17 cellular contexts compared by ENCODE assay signal in genomic region chr14:105602799-105603763, GRCh38.
A peak's percentile ranks its signal among the peaks of the same experiment; 100 is the strongest.
DNase-seq lines count a peak whose midpoint lies in the region; ATAC-seq, FAIRE-seq and TF ChIP-seq lines count a peak whose summit lies in the region.
"Had no signal": no experiment of that assay in that cellular context is flagged by ENCODE, and none has a peak within 500 bp of the region (broad histone marks: within the 10 kb centered on the region; RNA-seq: fewer than 3 reads in every experiment).

No MANE protein-coding gene starts in this region.

- no peaks in the 10 kb centered on the region for H3K9me2 ChIP-seq in HCT116 (ENCODE audit: insufficient read depth)

- no peaks in the 10 kb centered on the region for H4K20me1 ChIP-seq in HCT116 (ENCODE audit: insufficient read depth)
- no peaks in the 10 kb centered on the region for H4K20me1 ChIP-seq in K562 (replicated peaks; ENCODE audit: control insufficient read depth, insufficient read depth, low read length)

- H3K27me3 ChIP-seq in HCT116 (ENCODE audit: insufficient read depth, low read length) (no peaks in the 10 kb centered on the region), K562 (ENCODE audit: control insufficient read depth in 2 of 2, insufficient read depth in 2 of 2, low read length in 2 of 2) (no peaks in the 10 kb centered on the region), WERI-Rb-1 (ENCODE audit: insufficient read depth, low read depth, severe bottlenecking) (peaks cover 6% of the 10 kb centered on the region)
- H3K27me3 ChIP-seq: BE2C had no signal

- 34% methylated on average over 5 of the region's 6 CpGs for WGBS in K562 (ENCODE audit: insufficient coverage, low coverage, missing lambda C conversion rate)

- H3K79me2 ChIP-seq in HCT116 (ENCODE audit: insufficient read depth, low read length) (no peaks in the 10 kb centered on the region), K562 (ENCODE audit: control insufficient read depth, insufficient read depth, low read length) (no peaks in the 10 kb centered on the region)

- H3K27ac ChIP-seq in C4-2B (peak overlapping the region; percentile 86), HCT116 (ENCODE audit: low read depth, low read length) (no peak overlapping the region), K562 (ENCODE audit: extremely low read depth, low read depth, low read length) (peak overlapping the region; percentile 51; the same call in 2 of the 3 replicates), WERI-Rb-1 (no peak overlapping the region)
- H3K27ac ChIP-seq: heart right ventricle, SJCRH30 had no signal

- FAIRE-seq in K562 (lab: Jason Lieb, UNC): no peak
- FAIRE-seq: islet of Langerhans had no signal

- ATAC-seq in HCT116 (peak; percentile 53), K562 (peak; percentile 75), mucosa of descending colon (peak; percentile 57), HG03097 (IDR thresholded peaks at IDR 0.05; ENCODE audit: low FRiP score, unreplicated experiment) (no peak)

- no peaks in the 10 kb centered on the region for H3K9me1 ChIP-seq in K562 (ENCODE audit: control insufficient read depth, insufficient read depth, low read length)

- CTCF ChIA-PET in HCT116 (lab: Charles Lee) (no interaction called here), K562 (lab: Yijun Ruan, JAX; ENCODE audit: low intra/inter-chr PET ratio) (no interaction called here)

- H2AFZ ChIP-seq in HCT116 (ENCODE audit: low read depth, low read length, poor library complexity, severe bottlenecking) (no peak overlapping the region), K562 (ENCODE audit: low read depth, low read length) (no peak overlapping the region)

- no peak for TF ChIP-seq RAD21 in HCT116 (IDR thresholded peaks at IDR 0.05; ENCODE audit: low read depth)
- no peak for TF ChIP-seq RAD21 in K562 (CRISPR knock-in tag; conservative IDR thresholded peaks at IDR 0.05 in 1 of 2, IDR thresholded peaks at IDR 0.05 in 1 of 2)

- H3K4me1 ChIP-seq in HCT116 (ENCODE audit: control insufficient read depth in 1 of 2, insufficient read depth in 2 of 2, low read length in 2 of 2) (peaks cover 0 to 18% of the 10 kb centered on the region in 2 experiments; a peak in 3 of 4 replicates), K562 (replicated peaks in 1 of 2; ENCODE audit: control insufficient read depth in 2 of 2, insufficient read depth in 2 of 2, low read length in 2 of 2) (peaks cover 6 to 34% of the 10 kb centered on the region in 2 experiments; a peak in 4 of 5 replicates), mucosa of descending colon (ENCODE audit: low read depth) (no peaks in the 10 kb centered on the region)
- H3K4me1 ChIP-seq: BE2C, heart right ventricle, SJCRH30 had no signal

- no peak overlapping the region for H3K4me3 ChIP-seq in HCT116 (replicated peaks in 1 of 2; ENCODE audit: low read depth in 1 of 2, low read length in 2 of 2)
- H3K4me3 ChIP-seq in K562: no peak overlapping the region
- no peak overlapping the region for H3K4me3 ChIP-seq in mucosa of descending colon
- H3K4me3 ChIP-seq in WERI-Rb-1 (ENCODE audit: low read depth, low read length): no peak overlapping the region
- H3K4me3 ChIP-seq: heart right ventricle, SJCRH30 had no signal

- in situ Hi-C loops in K562 (cut with MboI): loop anchor here (5.0 kb wide), 1 partner anchor 119 kb away; no protein-coding TSS in a partner anchor

- intact Hi-C loops in HCT116 (cut with micrococcal nuclease): no loop called here
- intact Hi-C loops in K562 (cut with micrococcal nuclease): no loop called here
- intact Hi-C loops in mucosa of descending colon (cut with DNase I, micrococcal nuclease): no loop called here

- no peaks in the 10 kb centered on the region for H3K36me3 ChIP-seq in HCT116 (ENCODE audit: control insufficient read depth in 1 of 2, insufficient read depth in 2 of 2, low read length in 2 of 2)
- H3K36me3 ChIP-seq in K562 (ENCODE audit: control insufficient read depth, insufficient read depth, low read length): no peaks in the 10 kb centered on the region
- H3K36me3 ChIP-seq in mucosa of descending colon (ENCODE audit: low read depth): no peaks in the 10 kb centered on the region
- H3K36me3 ChIP-seq in WERI-Rb-1: no peaks in the 10 kb centered on the region
- H3K36me3 ChIP-seq: BE2C, heart right ventricle, SJCRH30 had no signal

- BruUV-seq in HCT116 (replicated peaks; lab: Mats Ljungman, UMichigan) (no TSS peak), K562 (replicated peaks; lab: Mats Ljungman, UMichigan) (no TSS peak)

- POLR2A ChIA-PET in HCT116 (lab: Charles Lee): interaction anchor here (1.1 kb wide), 1 partner anchor 14 kb away, joined by 4 read pairs; no protein-coding TSS in a partner anchor
- POLR2A ChIA-PET in K562 (lab: Yijun Ruan, JAX): no interaction called here

- TF ChIP-seq CTCF in C4-2B (conservative IDR thresholded peaks at IDR 0.05) (no peak), HCT116 (IDR thresholded peaks at IDR 0.05 in 2 of 3, conservative IDR thresholded peaks at IDR 0.05 in 1 of 3; ENCODE audit: borderline replicate concordance in 1 of 3, insufficient read depth in 1 of 3, low read depth in 2 of 3, low read length in 2 of 3) (no peak), K562 (IDR thresholded peaks at IDR 0.05 in 2 of 3, conservative IDR thresholded peaks at IDR 0.05 in 1 of 3; ENCODE audit: insufficient read depth in 2 of 3, low read depth in 1 of 3, low read length in 3 of 3) (no peak), mucosa of descending colon (IDR thresholded peaks at IDR 0.05) (no peak), WERI-Rb-1 (IDR thresholded peaks at IDR 0.05; ENCODE audit: low read depth, low read length) (no peak)

- H3K9me3 ChIP-seq in HCT116 (ENCODE audit: control insufficient read depth in 1 of 2, insufficient read depth in 1 of 2, low read depth in 1 of 2, low read length in 2 of 2) (no peaks in the 10 kb centered on the region), K562 (replicated peaks; ENCODE audit: control insufficient read depth, insufficient read depth, low read depth, low read length) (no peaks in the 10 kb centered on the region), mucosa of descending colon (no peaks in the 10 kb centered on the region), WERI-Rb-1 (ENCODE audit: severe bottlenecking) (peaks cover 10% of the 10 kb centered on the region)
- H3K9me3 ChIP-seq: BE2C, heart right ventricle, SJCRH30 had no signal

- DNase-seq in HCT116 (ENCODE audit: low read depth, low spot score) (no peak), K562 (ENCODE audit: extremely low read depth in 1 of 4, low spot score in 3 of 4) (peak in 2 of 4 experiments; percentile 13 to 23), mucosa of descending colon (peak in 2 of 3 donors; percentile 21 to 34), NCI-H1092 treated with DMSO at 0.1 percent for 48 hours (lab: John Stamatoyannopoulos, UW) (no peak), WERI-Rb-1 (no peak)
- DNase-seq: activated CD4-positive, alpha-beta T cell treated with anti-CD3 and anti-CD28 coated beads for 1 hour; BE2C; heart right ventricle; NCI-H1105; NCI-H2171 treated with DMSO at 0.1 percent for 48 hours; NK-92 treated with Interleukin-12 subunit alpha and Interleukin-12 subunit beta, amount 100 ng/mL, for 24 hours; occipital lobe; SJCRH30; stimulated activated CD4-positive, alpha-beta T cell treated with anti-CD3 and anti-CD28 coated beads, Interleukin-2, amount 100 ng/mL, for 48 hours had no signal

- H3K9ac ChIP-seq in HCT116 (ENCODE audit: low read length) (no peak overlapping the region), K562 (ENCODE audit: insufficient read depth in 1 of 2, low read depth in 2 of 2, low read length in 2 of 2) (peak overlapping the region; percentile 20 to 86; a peak in 2 of 4 replicates)

- RAD21 ChIA-PET in HCT116 (lab: Charles Lee; ENCODE audit: low non-redundant PET in 1 of 2, low total read pairs in 2 of 2, uncharacterized antibody in 2 of 2, unreplicated experiment in 2 of 2): interaction anchor here in 1 of 2 experiments (0.5 kb wide), 1 partner anchor 25 kb away, joined by 3 read pairs; no protein-coding TSS in a partner anchor

- no peak for TF ChIP-seq POLR2A in HCT116 (IDR thresholded peaks at IDR 0.05; ENCODE audit: borderline replicate concordance, extremely low read depth, insufficient read depth, insufficient read length)
- no peak for TF ChIP-seq POLR2A in K562 (conservative IDR thresholded peaks at IDR 0.05)

- H3K4me2 ChIP-seq in HCT116 (ENCODE audit: low read length) (peak overlapping the region; percentile 36), K562 (ENCODE audit: insufficient read depth, low read length) (no peak overlapping the region)

- TF ChIP-seq EP300 in K562 (IDR thresholded peaks at IDR 0.05; ENCODE audit: low read length): no peak

TF ChIP-seq in HCT116, 20 proteins besides CTCF, POLR2A, EP300 and RAD21 (continues in another document):
- no peak for TF ChIP-seq SRF (IDR thresholded peaks at IDR 0.05; ENCODE audit: low read depth)
- no peak for TF ChIP-seq CEBPB (IDR thresholded peaks at IDR 0.05; ENCODE audit: low read depth)
- no peak for TF ChIP-seq SP1 (IDR thresholded peaks at IDR 0.05; ENCODE audit: low read depth)
- TF ChIP-seq POLR2AphosphoS5 (IDR thresholded peaks at IDR 0.05; ENCODE audit: low read depth, low read length): no peak
- TF ChIP-seq JUND (IDR thresholded peaks at IDR 0.05): no peak

TF ChIP-seq in K562, 482 proteins besides CTCF, POLR2A, EP300 and RAD21 (continues in another document):
- TF ChIP-seq KLF16 (IDR thresholded peaks at IDR 0.05): peak; percentile 97
- TF ChIP-seq HMBOX1 (IDR thresholded peaks at IDR 0.05): peak; percentile 91
- peak; percentile 60 to 62 for TF ChIP-seq TRIM24 (IDR thresholded peaks at IDR 0.05)
- TF ChIP-seq MBD2 (IDR thresholded peaks at IDR 0.05; ENCODE audit: borderline replicate concordance, low read depth): no peak
- peak; percentile 14 for TF ChIP-seq HMGN3 (IDR thresholded peaks at IDR 0.05; ENCODE audit: borderline replicate concordance, extremely low read depth, insufficient read length, low read depth, low read length)
- peak; percentile 15 for TF ChIP-seq TBP (optimal IDR thresholded peaks at IDR 0.05; ENCODE audit: low read depth, low read length)

Comparison
In these comparisons a context has a peak if more than half of its experiments do, and no peak if none do; other contexts are left out.
1. H3K27ac ChIP-seq: peak in C4-2B (single experiment) and K562 (single experiment); none in HCT116 (single experiment) and WERI-Rb-1 (single experiment).
2. DNase-seq: peak in mucosa of descending colon (2 of 3); none in HCT116 (single experiment), NCI-H1092 treated with DMSO at 0.1 percent for 48 hours (single experiment) and WERI-Rb-1 (single experiment).